In the genomic region with DNA sequence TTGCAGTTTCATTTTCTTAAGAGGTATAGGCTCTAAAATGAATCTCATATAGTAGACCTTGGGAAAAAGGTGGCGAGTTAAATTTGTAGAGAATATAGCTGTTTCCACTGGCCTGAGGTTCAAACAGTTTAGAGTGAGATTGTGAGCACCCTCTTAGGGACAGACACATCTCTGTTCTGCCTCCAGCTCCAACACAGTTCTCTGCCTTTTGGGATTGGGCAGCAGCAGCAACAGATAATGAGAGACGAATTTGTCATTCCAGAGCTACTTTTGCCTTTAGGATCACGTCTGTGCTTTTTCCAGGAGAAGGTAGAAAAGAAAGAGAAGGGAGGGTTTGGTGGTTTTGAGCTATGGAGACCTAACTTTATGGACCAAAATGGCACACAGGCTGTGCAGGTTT, we compare ENCODE assay signal across 27 cellular contexts.
"Had no signal": no experiment of that assay in that cellular context is flagged by ENCODE, and none has a peak within 500 bp of the region (broad histone marks: within the 10 kb centered on the region; RNA-seq: fewer than 3 reads in every experiment).

No MANE protein-coding gene starts in this region.

- H3K4me1 ChIP-seq: body of pancreas, prostate gland had no signal

- H3K27me3 ChIP-seq: body of pancreas, gastroesophageal sphincter, sigmoid colon, transverse colon had no signal

- H3K27ac Mint-ChIP-seq: activated naive CD8-positive, alpha-beta T cell; immature natural killer cell; memory B cell; natural killer cell; stimulated activated naive B cell treated with anti-CD40 and anti-IgM and Interleukin-4, amounts not matched to agents 10 μg/mL and 1 μg/mL and 100 μg/mL, for 72 hours; T-helper 2 cell treated with Interferon-gamma antibody and Interleukin-4, amounts not matched to agents 5 μg/mL and 100 μg/mL, for 36 hours had no signal

- H3K4me3 ChIP-seq: body of pancreas, coronary artery, dorsolateral prefrontal cortex, gastroesophageal sphincter, prostate gland, sigmoid colon, transverse colon had no signal

- H3K27ac ChIP-seq: body of pancreas, coronary artery, dorsolateral prefrontal cortex, prostate gland, sigmoid colon, transverse colon had no signal

- ATAC-seq: body of pancreas; gastroesophageal sphincter; natural killer cell; stimulated activated naive B cell treated with anti-CD40 and anti-IgM and Interleukin-4, amounts not matched to agents 10 μg/mL and 1 μg/mL and 100 μg/mL, for 72 hours had no signal

- H3K36me3 Mint-ChIP-seq: activated naive CD8-positive, alpha-beta T cell; immature natural killer cell; memory B cell; natural killer cell; stimulated activated naive B cell treated with anti-CD40 and anti-IgM and Interleukin-4, amounts not matched to agents 10 μg/mL and 1 μg/mL and 100 μg/mL, for 72 hours had no signal

- H3K9me3 Mint-ChIP-seq: natural killer cell; stimulated activated naive B cell treated with anti-CD40 and anti-IgM and Interleukin-4, amounts not matched to agents 10 μg/mL and 1 μg/mL and 100 μg/mL, for 72 hours; T-helper 2 cell treated with Interferon-gamma antibody and Interleukin-4, amounts not matched to agents 5 μg/mL and 100 μg/mL, for 36 hours had no signal

- H3K9me3 ChIP-seq: body of pancreas, prostate gland, sigmoid colon, transverse colon had no signal

- H3K4me1 Mint-ChIP-seq: immature natural killer cell; memory B cell; natural killer cell; stimulated activated naive B cell treated with anti-CD40 and anti-IgM and Interleukin-4, amounts not matched to agents 10 μg/mL and 1 μg/mL and 100 μg/mL, for 72 hours had no signal

- H3K27me3 Mint-ChIP-seq: memory B cell; stimulated activated naive B cell treated with anti-CD40 and anti-IgM and Interleukin-4, amounts not matched to agents 10 μg/mL and 1 μg/mL and 100 μg/mL, for 72 hours had no signal

- H3K4me3 Mint-ChIP-seq: activated naive CD8-positive, alpha-beta T cell; immature natural killer cell; memory B cell; natural killer cell; stimulated activated naive B cell treated with anti-CD40 and anti-IgM and Interleukin-4, amounts not matched to agents 10 μg/mL and 1 μg/mL and 100 μg/mL, for 72 hours; T-helper 2 cell treated with Interferon-gamma antibody and Interleukin-4, amounts not matched to agents 5 μg/mL and 100 μg/mL, for 36 hours had no signal

- H3K36me3 ChIP-seq: gastroesophageal sphincter, prostate gland, sigmoid colon, transverse colon had no signal

- DNase-seq: activated CD4-positive, alpha-beta T cell treated with anti-CD3 and anti-CD28 coated beads for 4 hours; activated CD4-positive, alpha-beta T cell treated with anti-CD3 and anti-CD28 coated beads, Interleukin-2, amount 50 U/mL, for 48 hours; activated CD4-positive, CD25-positive, alpha-beta regulatory T cell; activated CD8-positive, alpha-beta memory T cell treated with anti-CD3 and anti-CD28 coated beads for 24 hours; activated effector memory CD4-positive, alpha-beta T cell treated with Interleukin-2 at 50 U/mL for 16 hours; activated naive CD4-positive, alpha-beta T cell treated with Interleukin-2 at 50 U/mL for 16 hours; anterior cingulate cortex; body of pancreas; dorsolateral prefrontal cortex; effector memory CD4-positive, alpha-beta T cell; erythroblast; hippocampal formation; immature natural killer cell; natural killer cell; retina; sigmoid colon; small intestine; stimulated activated CD4-positive, alpha-beta T cell treated with anti-CD3 and anti-CD28 coated beads, Interleukin-2, amount 100 ng/mL, for 24 hours; stimulated activated naive B cell treated with anti-CD40 and anti-IgM and Interleukin-4, amounts not matched to agents 10 μg/mL and 1 μg/mL and 100 μg/mL, for 72 hours; T-helper 1 cell; transverse colon had no signal
